Comparison of ENCODE assay signal across 9 cellular contexts in the genomic region with DNA sequence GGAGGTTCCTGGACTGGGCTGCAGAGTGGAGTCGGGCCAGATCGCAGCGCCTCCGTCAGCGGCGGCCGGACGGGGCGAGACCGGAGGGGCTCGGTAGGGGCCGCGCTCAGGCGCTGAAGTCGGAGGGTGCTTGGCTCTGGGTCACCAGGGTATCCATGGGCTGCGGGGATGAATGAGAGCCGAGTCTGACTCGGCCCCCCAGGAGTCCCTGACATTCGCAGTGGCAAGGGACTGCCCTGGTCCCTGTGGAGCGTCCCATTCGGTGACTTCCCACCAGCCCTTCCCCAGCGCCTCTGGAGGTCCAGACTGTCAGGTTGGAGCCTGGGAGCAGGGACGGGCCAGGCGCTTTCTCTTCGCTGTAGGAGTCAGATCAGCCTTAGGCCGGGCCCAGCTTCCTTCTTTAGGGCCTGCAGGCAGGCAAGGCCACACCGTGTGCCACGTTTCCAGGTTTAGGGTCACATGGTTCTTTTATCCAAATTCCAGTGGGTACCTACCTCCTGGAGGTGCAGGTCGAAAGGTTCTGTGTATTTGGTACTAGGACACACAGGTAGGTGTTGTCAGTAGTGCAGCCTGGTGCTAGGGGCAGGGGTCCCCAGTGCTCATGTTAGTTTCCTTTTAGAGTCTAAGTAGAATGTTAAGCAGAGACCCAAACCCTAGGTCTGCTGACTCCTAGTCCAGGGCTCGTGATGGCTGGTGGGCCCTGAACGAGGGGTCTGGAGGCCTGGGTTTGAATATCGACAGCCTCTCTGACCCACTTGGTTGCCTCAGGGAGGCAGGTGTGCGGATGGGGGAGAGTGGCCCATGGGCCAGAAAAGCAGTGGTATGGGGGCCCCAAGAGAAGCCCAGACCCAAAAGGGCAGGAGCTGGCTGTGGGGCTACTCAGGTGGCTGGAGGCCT. TPM values are rescaled to one million over a fixed set of nuclear protein-coding genes. Genes with fewer than 3 reads are reported as not detected.
DNase-seq lines count a peak whose midpoint lies in the region; ATAC-seq and TF ChIP-seq lines count a peak whose summit lies in the region.
"Had no signal": no experiment of that assay in that cellular context is flagged by ENCODE, and none has a peak within 500 bp of the region (broad histone marks: within the 10 kb centered on the region; RNA-seq: fewer than 3 reads in every experiment).

No MANE protein-coding gene starts in this region.

- no peak overlapping the region for H3K27ac Mint-ChIP-seq in natural killer cell treated with Interleukin-12 subunit alpha and Interleukin-12 subunit beta and Interleukin-15 and Interleukin-18, amount 100 ng/mL, for 72 hours

- CTCF ChIA-PET in Panc1 (lab: Charles Lee): interaction anchor here (0.5 to 0.7 kb wide), 3 partner anchors 9 to 42 kb away, joined by 3 to 9 read pairs (median 5); no protein-coding TSS in a partner anchor
- CTCF ChIA-PET in HEK293T (lab: Yijun Ruan, JAX): interaction anchor here (0.5 kb wide), 1 partner anchor 169 kb away, joined by 3 read pairs; no protein-coding TSS in a partner anchor

- peak overlapping the region; percentile 69 for H3K9ac ChIP-seq in endocrine pancreas (ENCODE audit: control insufficient read depth, insufficient read depth, low read length)

- ATAC-seq in GM19455 (IDR thresholded peaks at IDR 0.05; ENCODE audit: unreplicated experiment) (peak; percentile 10), Panc1 (no peak), HG03442 (IDR thresholded peaks at IDR 0.05; ENCODE audit: unreplicated experiment) (no peak)
- ATAC-seq in natural killer cell treated with Interleukin-12 subunit alpha and Interleukin-12 subunit beta and Interleukin-15 and Interleukin-18, amount 100 ng/mL, for 72 hours: peak in 1 of 2 donors; percentile 0

- H3K27me3 Mint-ChIP-seq in natural killer cell treated with Interleukin-12 subunit alpha and Interleukin-12 subunit beta and Interleukin-15 and Interleukin-18, amount 100 ng/mL, for 72 hours: peaks cover 0 to 3% of the 10 kb centered on the region in 2 donors

- H3K4me1 ChIP-seq in Panc1 (ENCODE audit: control insufficient read depth, insufficient read depth, low read length) (peaks cover 8% of the 10 kb centered on the region), endocrine pancreas (ENCODE audit: control insufficient read depth, insufficient read depth, low read length) (no peaks in the 10 kb centered on the region)

- H3K4me3 ChIP-seq in Panc1 (ENCODE audit: low read depth in 2 of 2, low read length in 2 of 2) (peak overlapping the region; percentile 63 to 68), endocrine pancreas (ENCODE audit: control insufficient read depth, insufficient read depth, low read length) (no peak overlapping the region)

- POLR2A ChIA-PET in Panc1 (lab: Charles Lee): interaction anchor here (0.7 kb wide), 1 partner anchor 23 kb away, joined by 17 read pairs; no protein-coding TSS in a partner anchor
- POLR2A ChIA-PET in HEK293T (lab: Yijun Ruan, JAX): interaction anchor here (1.4 kb wide), 1 partner anchor 17 kb away, joined by 4 read pairs; no protein-coding TSS in a partner anchor

- no peaks in the 10 kb centered on the region for H3K9me3 Mint-ChIP-seq in natural killer cell treated with Interleukin-12 subunit alpha and Interleukin-12 subunit beta and Interleukin-15 and Interleukin-18, amount 100 ng/mL, for 72 hours

- peaks cover 27 to 33% of the 10 kb centered on the region in 2 donors for H3K4me1 Mint-ChIP-seq in natural killer cell treated with Interleukin-12 subunit alpha and Interleukin-12 subunit beta and Interleukin-15 and Interleukin-18, amount 100 ng/mL, for 72 hours (ENCODE audit: low read depth in 2 of 2)

- TF ChIP-seq CTCF in 22Rv1 (IDR thresholded peaks at IDR 0.05) (no peak), Panc1 (IDR thresholded peaks at IDR 0.05) (no peak)

- in situ Hi-C loops in Panc1 (cut with HindIII; ENCODE audit: low pct_unique_long_range_greater_than_20kb, low sequenced_read_pairs): no loop called here

- H3K36me3 ChIP-seq in Panc1 (ENCODE audit: control insufficient read depth, insufficient read depth, low read length) (no peaks in the 10 kb centered on the region; the same call in 1 of the 2 replicates), endocrine pancreas (ENCODE audit: control insufficient read depth, insufficient read depth, low read length) (no peaks in the 10 kb centered on the region)

- H3K36me3 Mint-ChIP-seq in natural killer cell treated with Interleukin-12 subunit alpha and Interleukin-12 subunit beta and Interleukin-15 and Interleukin-18, amount 100 ng/mL, for 72 hours: no peaks in the 10 kb centered on the region

- H3K27me3 ChIP-seq in Panc1 (ENCODE audit: control insufficient read depth, insufficient read depth, low read length) (no peaks in the 10 kb centered on the region), endocrine pancreas (ENCODE audit: control insufficient read depth, insufficient read depth, low read length) (no peaks in the 10 kb centered on the region)

- peak overlapping the region; percentile 84 for H3K27ac ChIP-seq in 22Rv1
- H3K27ac ChIP-seq in Panc1 (ENCODE audit: low read length): peak overlapping the region; percentile 61; the same call in 1 of the 2 replicates

- DNase-seq in Panc1 (ENCODE audit: low read depth, low spot score) (no peak), HEK293T (ENCODE audit: extremely low spot score) (no peak), GM03348 (ENCODE audit: low spot score) (no peak)
- DNase-seq in natural killer cell treated with Interleukin-12 subunit alpha and Interleukin-12 subunit beta and Interleukin-15 and Interleukin-18, amount 100 ng/mL, for 72 hours (ENCODE audit: low spot score): no peak

- TSS peak; percentile 87 for BruUV-seq in Panc1 (replicated peaks; lab: Mats Ljungman, UMichigan)

- intact Hi-C loops in Panc1 (cut with micrococcal nuclease; ENCODE audit: unreplicated experiment): no loop called here

- peak overlapping the region; percentile 72 for H3K4me3 Mint-ChIP-seq in natural killer cell treated with Interleukin-12 subunit alpha and Interleukin-12 subunit beta and Interleukin-15 and Interleukin-18, amount 100 ng/mL, for 72 hours

- H3K9me3 ChIP-seq in Panc1 (ENCODE audit: control insufficient read depth, insufficient read depth, low read depth, low read length) (no peaks in the 10 kb centered on the region), endocrine pancreas (ENCODE audit: control insufficient read depth, low read length) (no peaks in the 10 kb centered on the region)

TF ChIP-seq in HEK293T, 16 proteins besides CTCF, POLR2A, EP300 and RAD21:
- TF ChIP-seq FOXA1 (IDR thresholded peaks at IDR 0.05) (no peak), HDGF (IDR thresholded peaks at IDR 0.05; ENCODE audit: borderline replicate concordance) (no peak), ZNF384 (IDR thresholded peaks at IDR 0.05) (no peak), ELF4 (IDR thresholded peaks at IDR 0.05) (no peak), BHLHE40 (IDR thresholded peaks at IDR 0.05; ENCODE audit: borderline replicate concordance) (no peak), TARDBP (IDR thresholded peaks at IDR 0.05) (no peak), SUZ12 (IDR thresholded peaks at IDR 0.05) (no peak), SP1 (IDR thresholded peaks at IDR 0.05) (no peak), NFRKB (IDR thresholded peaks at IDR 0.05) (no peak), FOXK2 (IDR thresholded peaks at IDR 0.05) (no peak), LEF1 (IDR thresholded peaks at IDR 0.05; ENCODE audit: borderline replicate concordance) (no peak), CTBP1 (IDR thresholded peaks at IDR 0.05; ENCODE audit: borderline replicate concordance) (no peak), L3MBTL2 (conservative IDR thresholded peaks at IDR 0.05) (no peak)
- TF ChIP-seq, protein P1, sequence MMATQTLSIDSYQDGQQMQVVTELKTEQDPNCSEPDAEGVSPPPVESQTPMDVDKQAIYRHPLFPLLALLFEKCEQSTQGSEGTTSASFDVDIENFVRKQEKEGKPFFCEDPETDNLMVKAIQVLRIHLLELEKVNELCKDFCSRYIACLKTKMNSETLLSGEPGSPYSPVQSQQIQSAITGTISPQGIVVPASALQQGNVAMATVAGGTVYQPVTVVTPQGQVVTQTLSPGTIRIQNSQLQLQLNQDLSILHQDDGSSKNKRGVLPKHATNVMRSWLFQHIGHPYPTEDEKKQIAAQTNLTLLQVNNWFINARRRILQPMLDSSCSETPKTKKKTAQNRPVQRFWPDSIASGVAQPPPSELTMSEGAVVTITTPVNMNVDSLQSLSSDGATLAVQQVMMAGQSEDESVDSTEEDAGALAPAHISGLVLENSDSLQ (IDR thresholded peaks at IDR 0.05): no peak

RNA-seq across cellular contexts. Expression of a gene that starts 1.2 kb away (rescaled TPM):
- 33.6 TPM for total RNA-seq in Panc1 (2021; ENCODE audit: unreplicated experiment)
- 37.2 TPM for polyA plus RNA-seq in Panc1 (2012; ENCODE audit: insufficient read length)
- 10 to 100 TPM; 29.2 to 37.9 TPM for total RNA-seq in natural killer cell treated with Interleukin-12 subunit alpha and Interleukin-12 subunit beta and Interleukin-15 and Interleukin-18, amount 100 ng/mL, for 72 hours

RNA-seq across cellular contexts. Expression of a gene that starts 15.7 kb away (rescaled TPM):
- total RNA-seq in Panc1 (2021; ENCODE audit: unreplicated experiment): not detected
- polyA plus RNA-seq in Panc1 (2012; ENCODE audit: insufficient read length): not detected
- total RNA-seq in natural killer cell treated with Interleukin-12 subunit alpha and Interleukin-12 subunit beta and Interleukin-15 and Interleukin-18, amount 100 ng/mL, for 72 hours: not detected
- total RNA-seq: myocyte had no signal
